In genomic region chr12:46356655-46357437, GRCh38 we compare ENCODE assay signal across 11 cellular contexts. TPM values are rescaled to one million over a fixed set of nuclear protein-coding genes. Genes with fewer than 3 reads are reported as not detected.
A peak's percentile ranks its signal among the peaks of the same experiment; 100 is the strongest.
DNase-seq lines count a peak whose midpoint lies in the region; ATAC-seq, FAIRE-seq and TF ChIP-seq lines count a peak whose summit lies in the region.
"Had no signal": no experiment of that assay in that cellular context is flagged by ENCODE, and none has a peak within 500 bp of the region (broad histone marks: within the 10 kb centered on the region; RNA-seq: fewer than 3 reads in every experiment).

No MANE protein-coding gene starts in this region.

- H3F3A ChIP-seq in GM23338 (replicated peaks; ENCODE audit: low read depth), result peaks cover 16% of the 10 kb centered on the region

- TF ChIP-seq POLR2A in transverse colon (IDR thresholded peaks at IDR 0.05), result no peak

- H3K4me3 Mint-ChIP-seq in GM23338, result no peak overlapping the region
- H3K4me3 Mint-ChIP-seq in T-helper 2 cell treated with Interferon-gamma antibody and Interleukin-4, amounts not matched to agents 5 μg/mL and 100 μg/mL, for 36 hours, result no peak overlapping the region
- H3K4me3 Mint-ChIP-seq: CD8-positive, alpha-beta memory T cell had no signal

- no peak for FAIRE-seq in pancreas (lab: Jason Lieb, UNC)

- WGBS in pancreas, 2 donors, result 46 to 60% methylated on average over 5 of the region's 5 CpGs
- WGBS in transverse colon (ENCODE audit: low coverage in 1 of 2), 2 donors, result 73 to 79% methylated on average over 4 to 5 of the region's 5 CpGs

- H3K36me3 Mint-ChIP-seq in GM23338 (ENCODE audit: low read depth), result peaks cover 35% of the 10 kb centered on the region
- H3K36me3 Mint-ChIP-seq in T-helper 2 cell treated with Interferon-gamma antibody and Interleukin-4, amounts not matched to agents 5 μg/mL and 100 μg/mL, for 36 hours (ENCODE audit: low read depth), result peaks cover 35% of the 10 kb centered on the region

- H3K9me3 ChIP-seq in pancreas (no peaks in the 10 kb centered on the region), transverse colon (no peaks in the 10 kb centered on the region)
- H3K9me3 ChIP-seq: suprapubic skin had no signal

- H3K4me1 ChIP-seq in GM23338 (ENCODE audit: insufficient read depth) (no peaks in the 10 kb centered on the region), pancreas (peaks cover 0 to 24% (median 20%) of the 10 kb centered on the region in 3 donors), transverse colon (peaks cover 0 to 14% (median 0%) of the 10 kb centered on the region in 4 donors)

- H3K9me2 ChIP-seq in GM23338 (ENCODE audit: insufficient read depth), result no peaks in the 10 kb centered on the region

- ATAC-seq in GM23338, result peak; percentile 36
- ATAC-seq in pancreas, result peak; percentile 20 to 49 (median 33)

- no peak overlapping the region for H2AFZ ChIP-seq in GM23338

- H3K27me3 Mint-ChIP-seq in GM23338 (ENCODE audit: insufficient read depth, low read depth, poor library complexity), result peaks cover 5% of the 10 kb centered on the region
- no peaks in the 10 kb centered on the region for H3K27me3 Mint-ChIP-seq in T-helper 2 cell treated with Interferon-gamma antibody and Interleukin-4, amounts not matched to agents 5 μg/mL and 100 μg/mL, for 36 hours (ENCODE audit: low read depth)
- H3K27me3 Mint-ChIP-seq: CD8-positive, alpha-beta memory T cell had no signal

- H3K36me3 ChIP-seq in GM23338 (ENCODE audit: insufficient read depth) (peaks cover 26% of the 10 kb centered on the region), pancreas (peaks cover 5 to 33% (median 28%) of the 10 kb centered on the region in 3 donors), transverse colon (peaks cover 0 to 36% (median 16%) of the 10 kb centered on the region in 4 donors)

- H3K27ac ChIP-seq in GM23338 (ENCODE audit: low read depth) (no peak overlapping the region), pancreas (no peak overlapping the region), transverse colon (no peak overlapping the region)
- H3K27ac ChIP-seq: suprapubic skin had no signal

- H4K20me1 ChIP-seq in GM23338 (replicated peaks; ENCODE audit: insufficient read depth), result peaks cover 3% of the 10 kb centered on the region; the same call in 1 of the 2 replicates

- intact Hi-C loops in pancreas (cut with DNase I) (no loop called here), transverse colon (cut with DNase I; ENCODE audit: low total_unique reads) (no loop called here)

- H3K4me2 ChIP-seq in GM23338, result no peak overlapping the region

- peaks cover 14% of the 10 kb centered on the region for H3K4me1 Mint-ChIP-seq in GM23338
- H3K4me1 Mint-ChIP-seq in T-helper 2 cell treated with Interferon-gamma antibody and Interleukin-4, amounts not matched to agents 5 μg/mL and 100 μg/mL, for 36 hours (ENCODE audit: low read depth), result peaks cover 38% of the 10 kb centered on the region

- H3K27ac Mint-ChIP-seq in GM23338, result peak overlapping the region; percentile 36
- H3K27ac Mint-ChIP-seq in T-helper 2 cell treated with Interferon-gamma antibody and Interleukin-4, amounts not matched to agents 5 μg/mL and 100 μg/mL, for 36 hours, result no peak overlapping the region

- no peaks in the 10 kb centered on the region for H3K9me3 Mint-ChIP-seq in GM23338
- no peaks in the 10 kb centered on the region for H3K9me3 Mint-ChIP-seq in T-helper 2 cell treated with Interferon-gamma antibody and Interleukin-4, amounts not matched to agents 5 μg/mL and 100 μg/mL, for 36 hours
- H3K9me3 Mint-ChIP-seq: CD8-positive, alpha-beta memory T cell had no signal

- TF ChIP-seq CTCF in GM23338 (conservative IDR thresholded peaks at IDR 0.05; ENCODE audit: low read depth in 2 of 2) (no peak), fibroblast of villous mesenchyme (IDR thresholded peaks at IDR 0.05; ENCODE audit: insufficient read depth, low read depth, low read length) (no peak), pancreas (IDR thresholded peaks at IDR 0.05) (no peak), transverse colon (IDR thresholded peaks at IDR 0.05) (no peak)

- in situ Hi-C loops in transverse colon (cut with MboI; ENCODE audit: low pct_ligation_motif_present in 1 of 4, low pct_unique_long_range_greater_than_20kb in 1 of 4, low sequenced_read_pairs in 3 of 4), result loop anchor here in 3 of 4 donors (10.0 to 25.0 kb wide), 3 partner anchors 305 to 580 kb away; no protein-coding TSS in a partner anchor

- H3K4me3 ChIP-seq in GM23338 (no peak overlapping the region), fibroblast of villous mesenchyme (ENCODE audit: low read depth, low read length) (no peak overlapping the region), pancreas (no peak overlapping the region), transverse colon (no peak overlapping the region)
- H3K4me3 ChIP-seq: suprapubic skin had no signal

- DNase-seq in GM23338 (ENCODE audit: low spot score), result no peak
- peak; percentile 28 for DNase-seq in RPMI7951 (ENCODE audit: low read depth)
- peak; percentile 34 for DNase-seq in fibroblast of villous mesenchyme (ENCODE audit: low read depth)
- DNase-seq in pancreas, result peak in 1 of 6 donors; percentile 35
- DNase-seq in NCI-H2196 (lab: John Stamatoyannopoulos, UW; ENCODE audit: unreplicated experiment), result no peak
- no peak for DNase-seq in T-helper 2 cell treated with Interferon-gamma antibody and Interleukin-4, amounts not matched to agents 5 μg/mL and 100 μg/mL, for 36 hours (ENCODE audit: low spot score)
- no peak for DNase-seq in transverse colon
- no peak for DNase-seq in HT-29 (ENCODE audit: low spot score)
- DNase-seq: activated T-cell treated with anti-CD3 and anti-CD28 coated beads for 4 hours; CD8-positive, alpha-beta memory T cell had no signal

- H3K79me2 ChIP-seq in GM23338 (replicated peaks; ENCODE audit: insufficient read depth), result no peaks in the 10 kb centered on the region

- no peaks in the 10 kb centered on the region for H3K27me3 ChIP-seq in GM23338 (ENCODE audit: insufficient read depth)
- no peaks in the 10 kb centered on the region for H3K27me3 ChIP-seq in pancreas
- H3K27me3 ChIP-seq in transverse colon, result no peaks in the 10 kb centered on the region
- H3K27me3 ChIP-seq: suprapubic skin had no signal

- no peak for TF ChIP-seq EP300 in transverse colon (IDR thresholded peaks at IDR 0.05; ENCODE audit: low read depth)

RNA-seq across cellular contexts. Expression of gene SLC38A2, which starts 15.7 kb away (rescaled TPM):
- 665 and 718 TPM in 2 replicates for total RNA-seq in GM23338 (2014; rRNA removed; shearing (Covaris generic))
- polyA plus RNA-seq in GM23338 (2016; fragmentation: Nextera tagmentation; extraction: Ambion mirVana) (168 and 181 TPM in 2 replicates), pancreas (10 to 100 TPM; 24.2 to 49.3 TPM)
- total RNA-seq in RPMI7951 (2014; rRNA removed; shearing (Covaris generic)), result 246 and 317 TPM in 2 replicates
- total RNA-seq in fibroblast of villous mesenchyme (914 and 1,547 TPM in 2 replicates), pancreas (100 to 1,000 TPM in 1 of 6 donors, 10 to 100 TPM in 5; 32.4 to 155 (median 81.5) TPM), transverse colon (100 to 1,000 TPM; 104 to 300 (median 229) TPM)
- 67.9 and 74.4 TPM in 2 replicates for total RNA-seq in HT-29 (2014; rRNA removed; shearing (Covaris generic))

Comparison
In these comparisons a context has a peak if more than half of its experiments do, and no peak if none do; other contexts are left out.
1. DNase-seq: peak in RPMI7951 (single experiment) and fibroblast of villous mesenchyme (single experiment); none in GM23338 (single experiment), NCI-H2196 (single experiment), T-helper 2 cell treated with Interferon-gamma antibody and Interleukin-4, amounts not matched to agents 5 μg/mL and 100 μg/mL, for 36 hours (single experiment), transverse colon (single experiment) and HT-29 (single experiment).